ENCODE assay signal across 25 cellular contexts in genomic region chr21:35333831-35334593, GRCh38.
DNase-seq lines count a peak whose midpoint lies in the region; ATAC-seq, FAIRE-seq and TF ChIP-seq lines count a peak whose summit lies in the region.
"Had no signal": no experiment of that assay in that cellular context is flagged by ENCODE, and none has a peak within 500 bp of the region (broad histone marks: within the 10 kb centered on the region; RNA-seq: fewer than 3 reads in every experiment).

No MANE protein-coding gene starts in this region.

- no peaks in the 10 kb centered on the region for H3K9me3 ChIP-seq in astrocyte (ENCODE audit: insufficient read depth, low read depth, low read length)
- H3K9me3 ChIP-seq in upper lobe of right lung = no peaks in the 10 kb centered on the region
- H3K9me3 ChIP-seq: ascending aorta had no signal

- H3K4me3 ChIP-seq in astrocyte (ENCODE audit: insufficient read depth, low read depth, low read length) (no peak overlapping the region), upper lobe of right lung (no peak overlapping the region)
- H3K4me3 ChIP-seq: ascending aorta, dorsolateral prefrontal cortex, hepatocyte had no signal

- H3K36me3 Mint-ChIP-seq in astrocyte (ENCODE audit: low read depth, unreplicated experiment) = peaks cover 2% of the 10 kb centered on the region
- H3K36me3 Mint-ChIP-seq: immature natural killer cell, T-cell had no signal

- H3K4me1 ChIP-seq in astrocyte (ENCODE audit: insufficient read depth, low read length) = no peaks in the 10 kb centered on the region
- H3K4me1 ChIP-seq in upper lobe of right lung = no peaks in the 10 kb centered on the region

- H3K36me3 ChIP-seq in astrocyte (ENCODE audit: insufficient read depth, low read length) (no peaks in the 10 kb centered on the region), upper lobe of right lung (no peaks in the 10 kb centered on the region)
- H3K36me3 ChIP-seq: ascending aorta, WERI-Rb-1 had no signal

- no peaks in the 10 kb centered on the region for H3K79me2 ChIP-seq in astrocyte (ENCODE audit: insufficient read depth, low read length)
- H3K79me2 ChIP-seq: hepatocyte had no signal

- no peak overlapping the region for H3K4me3 Mint-ChIP-seq in astrocyte (ENCODE audit: unreplicated experiment)
- H3K4me3 Mint-ChIP-seq: activated CD4-positive, alpha-beta T cell treated with anti-CD3 and anti-CD28 coated beads, Interleukin-2, amount 10 ng/mL, durations not matched to agents 7 days and 5 days; activated T-helper 17 cell treated with anti-CD3 and anti-CD28 coated beads, Interleukin-2, amount 50 U/mL, for 72 hours; immature natural killer cell; T-cell had no signal

- H3K9me3 Mint-ChIP-seq in astrocyte (ENCODE audit: unreplicated experiment) = peaks cover 11% of the 10 kb centered on the region

- H3K27me3 ChIP-seq in astrocyte (ENCODE audit: insufficient read depth, low read length) = peaks cover 2% of the 10 kb centered on the region
- H3K27me3 ChIP-seq in upper lobe of right lung = no peaks in the 10 kb centered on the region
- H3K27me3 ChIP-seq: ascending aorta, hepatocyte had no signal

- FAIRE-seq in astrocyte (lab: Jason Lieb, UNC) = peak; percentile 49

- ATAC-seq in Right ventricle myocardium superior (ENCODE audit: poor library complexity) = peak; percentile 29
- ATAC-seq in left ventricle myocardium superior = no peak
- peak; percentile 80 for ATAC-seq in upper lobe of right lung
- ATAC-seq in GM19397 (IDR thresholded peaks at IDR 0.05; ENCODE audit: unreplicated experiment) = no peak
- ATAC-seq: activated T-helper 17 cell treated with anti-CD3 and anti-CD28 coated beads, Interleukin-2, amount 50 U/mL, for 72 hours; T-cell had no signal

- DNase-seq in Right ventricle myocardium superior = peak; percentile 48
- DNase-seq in left ventricle myocardium superior = no peak
- DNase-seq in NCI-H1930 (lab: John Stamatoyannopoulos, UW) = peak; percentile 5 to 56
- no peak for DNase-seq in astrocyte (ENCODE audit: low read depth)
- DNase-seq in upper lobe of right lung = peak; percentile 65
- DNase-seq in glomerular visceral epithelial cell (ENCODE audit: extremely low spot score) = no peak
- no peak for DNase-seq in Ammon's horn (ENCODE audit: low spot score)
- DNase-seq: activated CD4-positive, alpha-beta T cell treated with anti-CD3 and anti-CD28 coated beads, Interleukin-2, amount 10 ng/mL, durations not matched to agents 7 days and 5 days; central memory CD4-positive, alpha-beta T cell; dorsolateral prefrontal cortex; H7; immature natural killer cell; NCI-H1436; NCI-H526; SHP77 treated with DMSO at 0.1 percent for 48 hours; stimulated activated CD4-positive, alpha-beta T cell treated with anti-CD3 and anti-CD28 coated beads, Interleukin-1b, Interleukin-23, amount 100 ng/mL, for 48 hours; T-cell; WERI-Rb-1 had no signal

- H3K9ac ChIP-seq in astrocyte (ENCODE audit: low read length) = no peak overlapping the region

- no peak overlapping the region for H3K27ac Mint-ChIP-seq in astrocyte (ENCODE audit: unreplicated experiment)
- H3K27ac Mint-ChIP-seq: activated CD4-positive, alpha-beta T cell treated with anti-CD3 and anti-CD28 coated beads, Interleukin-2, amount 10 ng/mL, durations not matched to agents 7 days and 5 days; activated naive CD4-positive, alpha-beta T cell treated with anti-CD3 and anti-CD28 coated beads, Interleukin-2, amount 50 U/mL, for 72 hours; activated T-helper 17 cell treated with anti-CD3 and anti-CD28 coated beads, Interleukin-2, amount 50 U/mL, for 72 hours; immature natural killer cell; progenitor cell of endocrine pancreas; T-cell had no signal

- no peak overlapping the region for H3K27ac ChIP-seq in astrocyte (ENCODE audit: low read depth, low read length)
- no peak overlapping the region for H3K27ac ChIP-seq in upper lobe of right lung
- H3K27ac ChIP-seq: ascending aorta, C4-2B, dorsolateral prefrontal cortex, hepatocyte, WERI-Rb-1 had no signal

- no peak for TF ChIP-seq CTCF in astrocyte (IDR thresholded peaks at IDR 0.05; ENCODE audit: insufficient read depth, low read depth, low read length)
- no peak for TF ChIP-seq CTCF in upper lobe of right lung (IDR thresholded peaks at IDR 0.05)

- intact Hi-C loops in Right ventricle myocardium superior (cut with DNase I) (no loop called here), left ventricle myocardium superior (cut with micrococcal nuclease) (no loop called here), upper lobe of right lung (cut with DNase I) (no loop called here)

- no peaks in the 10 kb centered on the region for H3K27me3 Mint-ChIP-seq in astrocyte (ENCODE audit: low read depth, unreplicated experiment)
- H3K27me3 Mint-ChIP-seq: activated CD4-positive, alpha-beta T cell treated with anti-CD3 and anti-CD28 coated beads, Interleukin-2, amount 10 ng/mL, durations not matched to agents 7 days and 5 days; activated T-helper 17 cell treated with anti-CD3 and anti-CD28 coated beads, Interleukin-2, amount 50 U/mL, for 72 hours; progenitor cell of endocrine pancreas had no signal

- no peak overlapping the region for H2AFZ ChIP-seq in astrocyte (ENCODE audit: low read depth, low read length)
- H2AFZ ChIP-seq: hepatocyte had no signal

- H3K4me2 ChIP-seq in astrocyte (ENCODE audit: low read length) = no peak overlapping the region
- H3K4me2 ChIP-seq: hepatocyte had no signal

- no peaks in the 10 kb centered on the region for H4K20me1 ChIP-seq in astrocyte (ENCODE audit: insufficient read depth, low read length)

- H3K4me1 Mint-ChIP-seq in astrocyte (ENCODE audit: low read depth, unreplicated experiment) = peaks cover 2% of the 10 kb centered on the region
- H3K4me1 Mint-ChIP-seq: immature natural killer cell, T-cell had no signal

Comparison
In these comparisons a context has a peak if more than half of its experiments do, and no peak if none do; other contexts are left out.
1. ATAC-seq: peak in Right ventricle myocardium superior (single experiment) and upper lobe of right lung (single experiment); none in left ventricle myocardium superior (single experiment) and GM19397 (single experiment).
2. DNase-seq: peak in Right ventricle myocardium superior (single experiment), NCI-H1930 (2 of 2) and upper lobe of right lung (single experiment); none in left ventricle myocardium superior (single experiment), astrocyte (single experiment), glomerular visceral epithelial cell (single experiment) and Ammon's horn (single experiment).